1 cellular context compared by ENCODE assay signal in the genomic region with DNA sequence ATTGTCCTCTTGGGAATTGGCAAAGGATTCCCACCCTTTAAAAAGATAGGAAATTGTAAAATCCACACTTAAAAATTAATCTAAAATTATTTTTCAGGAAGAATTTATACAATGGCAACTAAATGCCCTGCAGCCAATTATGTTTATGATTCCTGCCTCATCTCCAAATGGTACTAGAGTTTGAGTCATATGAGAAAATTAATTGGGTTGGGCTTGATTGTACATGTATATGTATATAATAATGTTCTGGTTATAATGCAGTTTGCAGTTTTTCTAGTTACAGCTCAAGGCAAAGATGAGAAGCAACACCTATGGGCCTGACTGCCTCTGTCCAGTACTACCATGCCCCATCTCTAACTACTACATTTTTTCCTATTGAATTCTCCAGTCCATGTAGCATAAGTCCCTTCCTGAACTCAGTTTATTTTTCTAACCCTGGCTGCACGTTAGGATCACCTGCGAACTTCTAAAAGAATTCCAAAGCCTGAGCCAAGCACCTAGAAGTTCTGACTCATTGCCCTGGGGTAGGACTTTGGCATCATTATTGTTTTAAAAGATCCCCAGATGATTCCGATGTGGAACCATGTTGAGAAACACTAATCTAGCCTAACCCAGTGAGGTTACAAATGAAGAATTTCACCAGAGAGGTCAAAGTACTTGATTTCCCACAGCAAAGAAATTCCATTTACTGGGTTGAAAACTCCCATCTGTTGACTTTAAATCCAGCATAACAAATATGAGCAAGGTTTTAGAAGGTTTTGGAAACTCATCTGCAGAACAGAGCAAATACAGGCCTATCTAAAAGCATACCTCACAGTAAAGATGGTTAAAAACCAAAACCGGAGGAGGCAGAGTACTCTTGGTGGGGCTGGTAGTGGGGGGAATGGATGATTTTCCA.
TF ChIP-seq lines count a peak whose summit lies in the region.

No MANE protein-coding gene starts in this region.

TF ChIP-seq in HepG2, 621 proteins besides CTCF, POLR2A, EP300 and RAD21 (continued from another document and continues in another):
- TF ChIP-seq, protein P1, sequence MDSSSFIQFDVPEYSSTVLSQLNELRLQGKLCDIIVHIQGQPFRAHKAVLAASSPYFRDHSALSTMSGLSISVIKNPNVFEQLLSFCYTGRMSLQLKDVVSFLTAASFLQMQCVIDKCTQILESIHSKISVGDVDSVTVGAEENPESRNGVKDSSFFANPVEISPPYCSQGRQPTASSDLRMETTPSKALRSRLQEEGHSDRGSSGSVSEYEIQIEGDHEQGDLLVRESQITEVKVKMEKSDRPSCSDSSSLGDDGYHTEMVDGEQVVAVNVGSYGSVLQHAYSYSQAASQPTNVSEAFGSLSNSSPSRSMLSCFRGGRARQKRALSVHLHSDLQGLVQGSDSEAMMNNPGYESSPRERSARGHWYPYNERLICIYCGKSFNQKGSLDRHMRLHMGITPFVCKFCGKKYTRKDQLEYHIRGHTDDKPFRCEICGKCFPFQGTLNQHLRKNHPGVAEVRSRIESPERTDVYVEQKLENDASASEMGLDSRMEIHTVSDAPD (CRISPR knock-in tag; IDR thresholded peaks at IDR 0.05): peak; percentile 91; the same call in 1 of the 2 replicates
- TF ChIP-seq POLR2AphosphoS2 (IDR thresholded peaks at IDR 0.05; ENCODE audit: low read depth, low read length) (peak; percentile 56; the same call in 1 of the 2 replicates), CREM (IDR thresholded peaks at IDR 0.05) (peak; percentile 82), CREM (CRISPR knock-in tag; IDR thresholded peaks at IDR 0.05) (no peak), ZNF713 (CRISPR knock-in tag; IDR thresholded peaks at IDR 0.05) (no peak), SP1 (IDR thresholded peaks at IDR 0.05) (no peak), SP1 (CRISPR knock-in tag; IDR thresholded peaks at IDR 0.05) (no peak), JUNB (CRISPR knock-in tag; IDR thresholded peaks at IDR 0.05; ENCODE audit: borderline replicate concordance) (peak; percentile 68; the same call in 1 of the 2 replicates), KAT7 (CRISPR knock-in tag; IDR thresholded peaks at IDR 0.05; ENCODE audit: borderline replicate concordance) (0 out of 2 replicates have a peak, but pooled peaks have one; percentile 47), ZBTB7B (CRISPR knock-in tag; IDR thresholded peaks at IDR 0.05) (no peak), ZNF629 (CRISPR knock-in tag; conservative IDR thresholded peaks at IDR 0.05) (0 out of 2 replicates have a peak, but pooled peaks have one; percentile 34), CEBPB (IDR thresholded peaks at IDR 0.05; ENCODE audit: borderline replicate concordance, low read depth, low read length) (peak; percentile 86), SAP130 (CRISPR knock-in tag; IDR thresholded peaks at IDR 0.05; ENCODE audit: low read depth) (peak; percentile 78), FOXA3 (CRISPR knock-in tag; IDR thresholded peaks at IDR 0.05) (peak; percentile 62), HHEX (CRISPR knock-in tag; IDR thresholded peaks at IDR 0.05) (peak; percentile 29; the same call in 1 of the 2 replicates), ZNF598 (CRISPR knock-in tag; IDR thresholded peaks at IDR 0.05; ENCODE audit: borderline replicate concordance) (no peak), TBX2 (CRISPR knock-in tag; IDR thresholded peaks at IDR 0.05; ENCODE audit: borderline replicate concordance) (peak; percentile 48; the same call in 1 of the 2 replicates), ZNF672 (CRISPR knock-in tag; IDR thresholded peaks at IDR 0.05) (no peak), ERF (CRISPR knock-in tag; IDR thresholded peaks at IDR 0.05) (peak; percentile 33; the same call in 1 of the 2 replicates), FIP1L1 (IDR thresholded peaks at IDR 0.05; ENCODE audit: borderline replicate concordance, insufficient read depth, low read depth, low read length) (no peak), FOXP1 (IDR thresholded peaks at IDR 0.05) (no peak), FOXP1 (CRISPR knock-in tag; IDR thresholded peaks at IDR 0.05) (peak; percentile 54), CBFB (CRISPR knock-in tag; IDR thresholded peaks at IDR 0.05) (0 out of 2 replicates have a peak, but pooled peaks have one; percentile 69), NRL (CRISPR knock-in tag; IDR thresholded peaks at IDR 0.05; ENCODE audit: borderline replicate concordance) (no peak), ZNF430 (CRISPR knock-in tag; IDR thresholded peaks at IDR 0.05) (peak; percentile 56; the same call in 1 of the 2 replicates), ZNF160 (CRISPR knock-in tag; IDR thresholded peaks at IDR 0.05) (no peak), ZNF44 (CRISPR knock-in tag; IDR thresholded peaks at IDR 0.05) (no peak), GATAD2A (CRISPR knock-in tag; IDR thresholded peaks at IDR 0.05) (peak; percentile 91), DNMT3B (CRISPR knock-in tag; conservative IDR thresholded peaks at IDR 0.05) (no peak), ZMYM4 (CRISPR knock-in tag; IDR thresholded peaks at IDR 0.05) (peak; percentile 73)
- TF ChIP-seq, protein P2, sequence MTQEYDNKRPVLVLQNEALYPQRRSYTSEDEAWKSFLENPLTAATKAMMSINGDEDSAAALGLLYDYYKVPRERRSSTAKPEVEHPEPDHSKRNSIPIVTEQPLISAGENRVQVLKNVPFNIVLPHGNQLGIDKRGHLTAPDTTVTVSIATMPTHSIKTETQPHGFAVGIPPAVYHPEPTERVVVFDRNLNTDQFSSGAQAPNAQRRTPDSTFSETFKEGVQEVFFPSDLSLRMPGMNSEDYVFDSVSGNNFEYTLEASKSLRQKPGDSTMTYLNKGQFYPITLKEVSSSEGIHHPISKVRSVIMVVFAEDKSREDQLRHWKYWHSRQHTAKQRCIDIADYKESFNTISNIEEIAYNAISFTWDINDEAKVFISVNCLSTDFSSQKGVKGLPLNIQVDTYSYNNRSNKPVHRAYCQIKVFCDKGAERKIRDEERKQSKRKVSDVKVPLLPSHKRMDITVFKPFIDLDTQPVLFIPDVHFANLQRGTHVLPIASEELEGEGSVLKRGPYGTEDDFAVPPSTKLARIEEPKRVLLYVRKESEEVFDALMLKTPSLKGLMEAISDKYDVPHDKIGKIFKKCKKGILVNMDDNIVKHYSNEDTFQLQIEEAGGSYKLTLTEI (CRISPR knock-in tag; conservative IDR thresholded peaks at IDR 0.05): no peak
- TF ChIP-seq, protein P3, sequence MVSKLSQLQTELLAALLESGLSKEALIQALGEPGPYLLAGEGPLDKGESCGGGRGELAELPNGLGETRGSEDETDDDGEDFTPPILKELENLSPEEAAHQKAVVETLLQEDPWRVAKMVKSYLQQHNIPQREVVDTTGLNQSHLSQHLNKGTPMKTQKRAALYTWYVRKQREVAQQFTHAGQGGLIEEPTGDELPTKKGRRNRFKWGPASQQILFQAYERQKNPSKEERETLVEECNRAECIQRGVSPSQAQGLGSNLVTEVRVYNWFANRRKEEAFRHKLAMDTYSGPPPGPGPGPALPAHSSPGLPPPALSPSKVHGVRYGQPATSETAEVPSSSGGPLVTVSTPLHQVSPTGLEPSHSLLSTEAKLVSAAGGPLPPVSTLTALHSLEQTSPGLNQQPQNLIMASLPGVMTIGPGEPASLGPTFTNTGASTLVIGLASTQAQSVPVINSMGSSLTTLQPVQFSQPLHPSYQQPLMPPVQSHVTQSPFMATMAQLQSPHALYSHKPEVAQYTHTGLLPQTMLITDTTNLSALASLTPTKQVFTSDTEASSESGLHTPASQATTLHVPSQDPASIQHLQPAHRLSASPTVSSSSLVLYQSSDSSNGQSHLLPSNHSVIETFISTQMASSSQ (IDR thresholded peaks at IDR 0.05; ENCODE audit: low read depth): peak; percentile 41; the same call in 1 of the 2 replicates
- TF ChIP-seq, protein P3 (CRISPR knock-in tag; IDR thresholded peaks at IDR 0.05; ENCODE audit: borderline replicate concordance): peak; percentile 55; the same call in 1 of the 2 replicates
- TF ChIP-seq, protein P4, sequence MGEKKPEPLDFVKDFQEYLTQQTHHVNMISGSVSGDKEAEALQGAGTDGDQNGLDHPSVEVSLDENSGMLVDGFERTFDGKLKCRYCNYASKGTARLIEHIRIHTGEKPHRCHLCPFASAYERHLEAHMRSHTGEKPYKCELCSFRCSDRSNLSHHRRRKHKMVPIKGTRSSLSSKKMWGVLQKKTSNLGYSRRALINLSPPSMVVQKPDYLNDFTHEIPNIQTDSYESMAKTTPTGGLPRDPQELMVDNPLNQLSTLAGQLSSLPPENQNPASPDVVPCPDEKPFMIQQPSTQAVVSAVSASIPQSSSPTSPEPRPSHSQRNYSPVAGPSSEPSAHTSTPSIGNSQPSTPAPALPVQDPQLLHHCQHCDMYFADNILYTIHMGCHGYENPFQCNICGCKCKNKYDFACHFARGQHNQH (CRISPR knock-in tag; IDR thresholded peaks at IDR 0.05): peak; percentile 30
- TF ChIP-seq, protein P5, sequence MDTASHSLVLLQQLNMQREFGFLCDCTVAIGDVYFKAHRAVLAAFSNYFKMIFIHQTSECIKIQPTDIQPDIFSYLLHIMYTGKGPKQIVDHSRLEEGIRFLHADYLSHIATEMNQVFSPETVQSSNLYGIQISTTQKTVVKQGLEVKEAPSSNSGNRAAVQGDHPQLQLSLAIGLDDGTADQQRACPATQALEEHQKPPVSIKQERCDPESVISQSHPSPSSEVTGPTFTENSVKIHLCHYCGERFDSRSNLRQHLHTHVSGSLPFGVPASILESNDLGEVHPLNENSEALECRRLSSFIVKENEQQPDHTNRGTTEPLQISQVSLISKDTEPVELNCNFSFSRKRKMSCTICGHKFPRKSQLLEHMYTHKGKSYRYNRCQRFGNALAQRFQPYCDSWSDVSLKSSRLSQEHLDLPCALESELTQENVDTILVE (CRISPR knock-in tag; IDR thresholded peaks at IDR 0.05): peak; percentile 39; the same call in 1 of the 2 replicates
- TF ChIP-seq, protein P6, sequence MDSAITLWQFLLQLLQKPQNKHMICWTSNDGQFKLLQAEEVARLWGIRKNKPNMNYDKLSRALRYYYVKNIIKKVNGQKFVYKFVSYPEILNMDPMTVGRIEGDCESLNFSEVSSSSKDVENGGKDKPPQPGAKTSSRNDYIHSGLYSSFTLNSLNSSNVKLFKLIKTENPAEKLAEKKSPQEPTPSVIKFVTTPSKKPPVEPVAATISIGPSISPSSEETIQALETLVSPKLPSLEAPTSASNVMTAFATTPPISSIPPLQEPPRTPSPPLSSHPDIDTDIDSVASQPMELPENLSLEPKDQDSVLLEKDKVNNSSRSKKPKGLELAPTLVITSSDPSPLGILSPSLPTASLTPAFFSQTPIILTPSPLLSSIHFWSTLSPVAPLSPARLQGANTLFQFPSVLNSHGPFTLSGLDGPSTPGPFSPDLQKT (CRISPR knock-in tag; IDR thresholded peaks at IDR 0.05; ENCODE audit: borderline replicate concordance): no peak
- TF ChIP-seq, protein P7, sequence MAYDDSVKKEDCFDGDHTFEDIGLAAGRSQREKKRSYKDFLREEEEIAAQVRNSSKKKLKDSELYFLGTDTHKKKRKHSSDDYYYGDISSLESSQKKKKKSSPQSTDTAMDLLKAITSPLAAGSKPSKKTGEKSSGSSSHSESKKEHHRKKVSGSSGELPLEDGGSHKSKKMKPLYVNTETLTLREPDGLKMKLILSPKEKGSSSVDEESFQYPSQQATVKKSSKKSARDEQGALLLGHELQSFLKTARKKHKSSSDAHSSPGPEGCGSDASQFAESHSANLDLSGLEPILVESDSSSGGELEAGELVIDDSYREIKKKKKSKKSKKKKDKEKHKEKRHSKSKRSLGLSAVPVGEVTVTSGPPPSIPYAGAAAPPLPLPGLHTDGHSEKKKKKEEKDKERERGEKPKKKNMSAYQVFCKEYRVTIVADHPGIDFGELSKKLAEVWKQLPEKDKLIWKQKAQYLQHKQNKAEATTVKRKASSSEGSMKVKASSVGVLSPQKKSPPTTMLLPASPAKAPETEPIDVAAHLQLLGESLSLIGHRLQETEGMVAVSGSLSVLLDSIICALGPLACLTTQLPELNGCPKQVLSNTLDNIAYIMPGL (CRISPR knock-in tag; IDR thresholded peaks at IDR 0.05; ENCODE audit: borderline replicate concordance in 1 of 2, low read depth in 1 of 2): 0 out of 4 replicates have a peak, but pooled peaks of 1 of the 2 experiments have one; percentile 18
- TF ChIP-seq, protein P8, sequence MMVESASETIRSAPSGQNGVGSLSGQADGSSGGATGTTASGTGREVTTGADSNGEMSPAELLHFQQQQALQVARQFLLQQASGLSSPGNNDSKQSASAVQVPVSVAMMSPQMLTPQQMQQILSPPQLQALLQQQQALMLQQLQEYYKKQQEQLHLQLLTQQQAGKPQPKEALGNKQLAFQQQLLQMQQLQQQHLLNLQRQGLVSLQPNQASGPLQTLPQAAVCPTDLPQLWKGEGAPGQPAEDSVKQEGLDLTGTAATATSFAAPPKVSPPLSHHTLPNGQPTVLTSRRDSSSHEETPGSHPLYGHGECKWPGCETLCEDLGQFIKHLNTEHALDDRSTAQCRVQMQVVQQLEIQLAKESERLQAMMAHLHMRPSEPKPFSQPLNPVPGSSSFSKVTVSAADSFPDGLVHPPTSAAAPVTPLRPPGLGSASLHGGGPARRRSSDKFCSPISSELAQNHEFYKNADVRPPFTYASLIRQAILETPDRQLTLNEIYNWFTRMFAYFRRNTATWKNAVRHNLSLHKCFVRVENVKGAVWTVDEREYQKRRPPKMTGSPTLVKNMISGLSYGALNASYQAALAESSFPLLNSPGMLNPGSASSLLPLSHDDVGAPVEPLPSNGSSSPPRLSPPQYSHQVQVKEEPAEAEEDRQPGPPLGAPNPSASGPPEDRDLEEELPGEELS (CRISPR knock-in tag; IDR thresholded peaks at IDR 0.05): peak; percentile 79
